ENCODE assay signal across 1 cellular context in genomic region chr12:115088995-115089841, GRCh38.
TF ChIP-seq lines count a peak whose summit lies in the region.

No MANE protein-coding gene starts in this region.

TF ChIP-seq in HepG2, 621 proteins besides CTCF, POLR2A, EP300 and RAD21 (continued from another document and continues in another):
- peak; percentile 91 for TF ChIP-seq ZNF205 (CRISPR knock-in tag; IDR thresholded peaks at IDR 0.05)
- TF ChIP-seq BRF2 (CRISPR knock-in tag; IDR thresholded peaks at IDR 0.05): 0 out of 2 replicates have a peak, but pooled peaks have one; percentile 54
- TF ChIP-seq ONECUT2 (CRISPR knock-in tag; IDR thresholded peaks at IDR 0.05): peak; percentile 78
- TF ChIP-seq, protein P1, sequence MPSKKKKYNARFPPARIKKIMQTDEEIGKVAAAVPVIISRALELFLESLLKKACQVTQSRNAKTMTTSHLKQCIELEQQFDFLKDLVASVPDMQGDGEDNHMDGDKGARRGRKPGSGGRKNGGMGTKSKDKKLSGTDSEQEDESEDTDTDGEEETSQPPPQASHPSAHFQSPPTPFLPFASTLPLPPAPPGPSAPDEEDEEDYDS (CRISPR knock-in tag; IDR thresholded peaks at IDR 0.05): peak; percentile 46; the same call in 1 of the 2 replicates
- peak; percentile 79 for TF ChIP-seq CCDC6 (CRISPR knock-in tag; IDR thresholded peaks at IDR 0.05)
- peak; percentile 96 for TF ChIP-seq MEIS2 (CRISPR knock-in tag; IDR thresholded peaks at IDR 0.05)
- TF ChIP-seq FOXP4 (CRISPR knock-in tag; IDR thresholded peaks at IDR 0.05): peak; percentile 99
- TF ChIP-seq ZNF546 (CRISPR knock-in tag; conservative IDR thresholded peaks at IDR 0.05): no peak
- TF ChIP-seq ZNF296 (CRISPR knock-in tag; conservative IDR thresholded peaks at IDR 0.05): peak; percentile 75
- peak; percentile 38; the same call in 1 of the 2 replicates for TF ChIP-seq ZSCAN31 (CRISPR knock-in tag; IDR thresholded peaks at IDR 0.05; ENCODE audit: low read depth)
- TF ChIP-seq MATR3 (CRISPR knock-in tag; IDR thresholded peaks at IDR 0.05): no peak
- TF ChIP-seq, protein P2, sequence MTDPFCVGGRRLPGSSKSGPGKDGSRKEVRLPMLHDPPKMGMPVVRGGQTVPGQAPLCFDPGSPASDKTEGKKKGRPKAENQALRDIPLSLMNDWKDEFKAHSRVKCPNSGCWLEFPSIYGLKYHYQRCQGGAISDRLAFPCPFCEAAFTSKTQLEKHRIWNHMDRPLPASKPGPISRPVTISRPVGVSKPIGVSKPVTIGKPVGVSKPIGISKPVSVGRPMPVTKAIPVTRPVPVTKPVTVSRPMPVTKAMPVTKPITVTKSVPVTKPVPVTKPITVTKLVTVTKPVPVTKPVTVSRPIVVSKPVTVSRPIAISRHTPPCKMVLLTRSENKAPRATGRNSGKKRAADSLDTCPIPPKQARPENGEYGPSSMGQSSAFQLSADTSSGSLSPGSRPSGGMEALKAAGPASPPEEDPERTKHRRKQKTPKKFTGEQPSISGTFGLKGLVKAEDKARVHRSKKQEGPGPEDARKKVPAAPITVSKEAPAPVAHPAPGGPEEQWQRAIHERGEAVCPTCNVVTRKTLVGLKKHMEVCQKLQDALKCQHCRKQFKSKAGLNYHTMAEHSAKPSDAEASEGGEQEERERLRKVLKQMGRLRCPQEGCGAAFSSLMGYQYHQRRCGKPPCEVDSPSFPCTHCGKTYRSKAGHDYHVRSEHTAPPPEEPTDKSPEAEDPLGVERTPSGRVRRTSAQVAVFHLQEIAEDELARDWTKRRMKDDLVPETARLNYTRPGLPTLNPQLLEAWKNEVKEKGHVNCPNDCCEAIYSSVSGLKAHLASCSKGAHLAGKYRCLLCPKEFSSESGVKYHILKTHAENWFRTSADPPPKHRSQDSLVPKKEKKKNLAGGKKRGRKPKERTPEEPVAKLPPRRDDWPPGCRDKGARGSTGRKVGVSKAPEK (CRISPR knock-in tag; IDR thresholded peaks at IDR 0.05; ENCODE audit: borderline replicate concordance): peak; percentile 85; the same call in 1 of the 2 replicates
- TF ChIP-seq, protein P3, sequence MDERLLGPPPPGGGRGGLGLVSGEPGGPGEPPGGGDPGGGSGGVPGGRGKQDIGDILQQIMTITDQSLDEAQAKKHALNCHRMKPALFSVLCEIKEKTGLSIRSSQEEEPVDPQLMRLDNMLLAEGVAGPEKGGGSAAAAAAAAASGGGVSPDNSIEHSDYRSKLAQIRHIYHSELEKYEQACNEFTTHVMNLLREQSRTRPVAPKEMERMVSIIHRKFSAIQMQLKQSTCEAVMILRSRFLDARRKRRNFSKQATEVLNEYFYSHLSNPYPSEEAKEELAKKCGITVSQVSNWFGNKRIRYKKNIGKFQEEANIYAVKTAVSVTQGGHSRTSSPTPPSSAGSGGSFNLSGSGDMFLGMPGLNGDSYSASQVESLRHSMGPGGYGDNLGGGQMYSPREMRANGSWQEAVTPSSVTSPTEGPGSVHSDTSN (CRISPR knock-in tag; IDR thresholded peaks at IDR 0.05): peak; percentile 64
- no peak for TF ChIP-seq TSC22D2 (CRISPR knock-in tag; IDR thresholded peaks at IDR 0.05; ENCODE audit: borderline replicate concordance)
- TF ChIP-seq KLF6 (CRISPR knock-in tag; IDR thresholded peaks at IDR 0.05): peak; percentile 83
- TF ChIP-seq KDM3A (CRISPR knock-in tag; IDR thresholded peaks at IDR 0.05; ENCODE audit: low read depth): peak; percentile 84; the same call in 1 of the 2 replicates
- TF ChIP-seq, protein P4, sequence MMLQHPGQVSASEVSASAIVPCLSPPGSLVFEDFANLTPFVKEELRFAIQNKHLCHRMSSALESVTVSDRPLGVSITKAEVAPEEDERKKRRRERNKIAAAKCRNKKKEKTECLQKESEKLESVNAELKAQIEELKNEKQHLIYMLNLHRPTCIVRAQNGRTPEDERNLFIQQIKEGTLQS (CRISPR knock-in tag; IDR thresholded peaks at IDR 0.05): 0 out of 2 replicates have a peak, but pooled peaks have one; percentile 17
- TF ChIP-seq E2F5 (CRISPR knock-in tag; conservative IDR thresholded peaks at IDR 0.05): no peak
- TF ChIP-seq NFRKB (IDR thresholded peaks at IDR 0.05): no peak
- peak; percentile 54; the same call in 1 of the 2 replicates for TF ChIP-seq RBAK (CRISPR knock-in tag; IDR thresholded peaks at IDR 0.05)
- TF ChIP-seq, protein P5, sequence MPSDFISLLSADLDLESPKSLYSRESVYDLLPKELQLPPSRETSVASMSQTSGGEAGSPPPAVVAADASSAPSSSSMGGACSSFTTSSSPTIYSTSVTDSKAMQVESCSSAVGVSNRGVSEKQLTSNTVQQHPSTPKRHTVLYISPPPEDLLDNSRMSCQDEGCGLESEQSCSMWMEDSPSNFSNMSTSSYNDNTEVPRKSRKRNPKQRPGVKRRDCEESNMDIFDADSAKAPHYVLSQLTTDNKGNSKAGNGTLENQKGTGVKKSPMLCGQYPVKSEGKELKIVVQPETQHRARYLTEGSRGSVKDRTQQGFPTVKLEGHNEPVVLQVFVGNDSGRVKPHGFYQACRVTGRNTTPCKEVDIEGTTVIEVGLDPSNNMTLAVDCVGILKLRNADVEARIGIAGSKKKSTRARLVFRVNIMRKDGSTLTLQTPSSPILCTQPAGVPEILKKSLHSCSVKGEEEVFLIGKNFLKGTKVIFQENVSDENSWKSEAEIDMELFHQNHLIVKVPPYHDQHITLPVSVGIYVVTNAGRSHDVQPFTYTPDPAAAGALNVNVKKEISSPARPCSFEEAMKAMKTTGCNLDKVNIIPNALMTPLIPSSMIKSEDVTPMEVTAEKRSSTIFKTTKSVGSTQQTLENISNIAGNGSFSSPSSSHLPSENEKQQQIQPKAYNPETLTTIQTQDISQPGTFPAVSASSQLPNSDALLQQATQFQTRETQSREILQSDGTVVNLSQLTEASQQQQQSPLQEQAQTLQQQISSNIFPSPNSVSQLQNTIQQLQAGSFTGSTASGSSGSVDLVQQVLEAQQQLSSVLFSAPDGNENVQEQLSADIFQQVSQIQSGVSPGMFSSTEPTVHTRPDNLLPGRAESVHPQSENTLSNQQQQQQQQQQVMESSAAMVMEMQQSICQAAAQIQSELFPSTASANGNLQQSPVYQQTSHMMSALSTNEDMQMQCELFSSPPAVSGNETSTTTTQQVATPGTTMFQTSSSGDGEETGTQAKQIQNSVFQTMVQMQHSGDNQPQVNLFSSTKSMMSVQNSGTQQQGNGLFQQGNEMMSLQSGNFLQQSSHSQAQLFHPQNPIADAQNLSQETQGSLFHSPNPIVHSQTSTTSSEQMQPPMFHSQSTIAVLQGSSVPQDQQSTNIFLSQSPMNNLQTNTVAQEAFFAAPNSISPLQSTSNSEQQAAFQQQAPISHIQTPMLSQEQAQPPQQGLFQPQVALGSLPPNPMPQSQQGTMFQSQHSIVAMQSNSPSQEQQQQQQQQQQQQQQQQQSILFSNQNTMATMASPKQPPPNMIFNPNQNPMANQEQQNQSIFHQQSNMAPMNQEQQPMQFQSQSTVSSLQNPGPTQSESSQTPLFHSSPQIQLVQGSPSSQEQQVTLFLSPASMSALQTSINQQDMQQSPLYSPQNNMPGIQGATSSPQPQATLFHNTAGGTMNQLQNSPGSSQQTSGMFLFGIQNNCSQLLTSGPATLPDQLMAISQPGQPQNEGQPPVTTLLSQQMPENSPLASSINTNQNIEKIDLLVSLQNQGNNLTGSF (CRISPR knock-in tag; IDR thresholded peaks at IDR 0.05): peak; percentile 76; the same call in 1 of the 2 replicates
- peak; percentile 78; the same call in 1 of the 2 replicates for TF ChIP-seq ZNF414 (CRISPR knock-in tag; IDR thresholded peaks at IDR 0.05)
- TF ChIP-seq ZNF230 (CRISPR knock-in tag; IDR thresholded peaks at IDR 0.05): peak; percentile 79; the same call in 1 of the 2 replicates
- TF ChIP-seq FOXO4 (CRISPR knock-in tag; conservative IDR thresholded peaks at IDR 0.05): no peak
- peak; percentile 56; the same call in 1 of the 2 replicates for TF ChIP-seq CENPT (CRISPR knock-in tag; IDR thresholded peaks at IDR 0.05; ENCODE audit: low read depth)
- TF ChIP-seq POLR2AphosphoS5 (IDR thresholded peaks at IDR 0.05; ENCODE audit: low read depth, low read length): no peak; the same call in 1 of the 2 replicates
- peak; percentile 90 for TF ChIP-seq ZSCAN29 (CRISPR knock-in tag; conservative IDR thresholded peaks at IDR 0.05)
- TF ChIP-seq MAFF (IDR thresholded peaks at IDR 0.05; ENCODE audit: low read depth, low read length): no peak
- TF ChIP-seq ZNF337 (CRISPR knock-in tag; IDR thresholded peaks at IDR 0.05; ENCODE audit: borderline replicate concordance, low read depth): no peak
- no peak for TF ChIP-seq ATF7 (IDR thresholded peaks at IDR 0.05)
- TF ChIP-seq ATF7 (CRISPR knock-in tag; IDR thresholded peaks at IDR 0.05): peak; percentile 31; the same call in 1 of the 2 replicates
- TF ChIP-seq GABPA (IDR thresholded peaks at IDR 0.05; ENCODE audit: low read depth, low read length): no peak
- TF ChIP-seq GABPA (CRISPR knock-in tag; IDR thresholded peaks at IDR 0.05; ENCODE audit: low read depth): 0 out of 2 replicates have a peak, but pooled peaks have one; percentile 28
- TF ChIP-seq SNAI1 (CRISPR knock-in tag; IDR thresholded peaks at IDR 0.05; ENCODE audit: borderline replicate concordance): no peak
- TF ChIP-seq ZNF121 (CRISPR knock-in tag; IDR thresholded peaks at IDR 0.05): peak; percentile 81
- no peak for TF ChIP-seq ZBTB44 (CRISPR knock-in tag; IDR thresholded peaks at IDR 0.05)
- peak; percentile 74; the same call in 1 of the 2 replicates for TF ChIP-seq HNF4G (IDR thresholded peaks at IDR 0.05; ENCODE audit: borderline replicate concordance, low read depth, low read length)
- TF ChIP-seq HNF4G (CRISPR knock-in tag; IDR thresholded peaks at IDR 0.05; ENCODE audit: borderline replicate concordance, low read depth): peak; percentile 49; the same call in 1 of the 2 replicates
- TF ChIP-seq PHF8 (CRISPR knock-in tag; IDR thresholded peaks at IDR 0.05): peak; percentile 29; the same call in 1 of the 2 replicates
- peak; percentile 22; the same call in 1 of the 2 replicates for TF ChIP-seq SNAPC2 (CRISPR knock-in tag; IDR thresholded peaks at IDR 0.05)
- TF ChIP-seq HNRNPUL1 (IDR thresholded peaks at IDR 0.05; ENCODE audit: low read depth, low read length): no peak
- TF ChIP-seq MED8 (CRISPR knock-in tag; IDR thresholded peaks at IDR 0.05; ENCODE audit: insufficient replicate concordance): peak; percentile 91
- TF ChIP-seq ELF1 (CRISPR knock-in tag; IDR thresholded peaks at IDR 0.05): 0 out of 2 replicates have a peak, but pooled peaks have one; percentile 59
